Comparison of ENCODE assay signal across 23 cellular contexts in genomic region chr6:7671076-7671475, GRCh38. TPM values are rescaled to one million over a fixed set of nuclear protein-coding genes. Genes with fewer than 3 reads are reported as not detected.
DNase-seq lines count a peak whose midpoint lies in the region; ATAC-seq and TF ChIP-seq lines count a peak whose summit lies in the region.
"Had no signal": no experiment of that assay in that cellular context is flagged by ENCODE, and none has a peak within 500 bp of the region (broad histone marks: within the 10 kb centered on the region; RNA-seq: fewer than 3 reads in every experiment).

No MANE protein-coding gene starts in this region.

- intact Hi-C loops in esophagus muscularis mucosa (cut with DNase I), result no loop called here

- H3K36me3 ChIP-seq in BE2C (no peaks in the 10 kb centered on the region), esophagus muscularis mucosa (no peaks in the 10 kb centered on the region)
- H3K36me3 ChIP-seq: pancreas, transverse colon had no signal

- H3K4me3 ChIP-seq in skin epidermis (no peak overlapping the region), BE2C (ENCODE audit: low read depth, low read length) (no peak overlapping the region), esophagus muscularis mucosa (no peak overlapping the region)
- H3K4me3 ChIP-seq: pancreas, transverse colon had no signal

- TF ChIP-seq CTCF in BE2C (IDR thresholded peaks at IDR 0.05; ENCODE audit: low read depth, low read length) (no peak), esophagus muscularis mucosa (IDR thresholded peaks at IDR 0.05) (no peak)

- TF ChIP-seq EP300 in esophagus muscularis mucosa (IDR thresholded peaks at IDR 0.05), result no peak

- H3K27ac ChIP-seq in skin epidermis (peak overlapping the region in 12 of 21 experiments; percentile 7 to 84 (median 57)), esophagus muscularis mucosa (replicated peaks in 1 of 4) (no peak overlapping the region)
- H3K27ac ChIP-seq: pancreas, transverse colon had no signal

- WGBS in esophagus muscularis mucosa, result 65% methylated on average over 7 of the region's 7 CpGs

- H3K27me3 ChIP-seq in BE2C, result peaks cover 11% of the 10 kb centered on the region; the same call in 1 of the 2 replicates
- H3K27me3 ChIP-seq in esophagus muscularis mucosa, result peaks cover 0 to 22% (median 0%) of the 10 kb centered on the region in 4 donors
- H3K27me3 ChIP-seq: pancreas had no signal

- H3K4me1 ChIP-seq in BE2C, result no peaks in the 10 kb centered on the region
- H3K4me1 ChIP-seq in esophagus muscularis mucosa, result peaks cover 5 to 18% (median 11%) of the 10 kb centered on the region in 4 donors
- H3K4me1 ChIP-seq: pancreas had no signal

- ATAC-seq in left lobe of liver, result no peak
- ATAC-seq: activated CD4-positive, CD25-positive, alpha-beta regulatory T cell treated with anti-CD3 and anti-CD28 coated beads, Interleukin-2, amount 50 U/mL, for 24 hours; left ventricle myocardium superior; Right ventricle myocardium inferior had no signal

- DNase-seq in GM03348 (ENCODE audit: low spot score) (peak; percentile 66), RPMI7951 (ENCODE audit: low read depth) (peak; percentile 54), fibroblast of gingiva (ENCODE audit: low read depth) (peak; percentile 82), BE2C (no peak), GOT3 (lab: John Stamatoyannopoulos, UW) (no peak), left lobe of liver (ENCODE audit: low spot score) (no peak), esophagus muscularis mucosa (ENCODE audit: extremely low spot score) (no peak)
- DNase-seq: activated gamma-delta T cell; anterior cingulate cortex; CD4-positive, alpha-beta T cell; dermis blood vessel endothelial cell; left ventricle myocardium superior; NCI-H146; NCI-H345; NK-92 treated with Interleukin-12 subunit alpha and Interleukin-12 subunit beta, amount 100 ng/mL, for 24 hours; pancreas; small intestine; T-helper 2 cell; transverse colon had no signal

- H3K9me3 ChIP-seq in BE2C (no peaks in the 10 kb centered on the region; the same call in 1 of the 2 replicates), esophagus muscularis mucosa (no peaks in the 10 kb centered on the region)
- H3K9me3 ChIP-seq: pancreas, transverse colon had no signal

- TF ChIP-seq POLR2A in esophagus muscularis mucosa (IDR thresholded peaks at IDR 0.05; ENCODE audit: low read depth), result no peak

RNA-seq across cellular contexts. Expression of gene BMP6, which starts 54.8 kb away (rescaled TPM):
- not detected in 2 replicates for total RNA-seq in RPMI7951 (2014; rRNA removed; shearing (Covaris generic))
- polyA plus RNA-seq in BE2C (2012; ENCODE audit: insufficient read depth, insufficient read length, low read depth), result not detected
- total RNA-seq in left lobe of liver, result 3.6 TPM
- total RNA-seq in esophagus muscularis mucosa, result 10 to 100 TPM in 1 of 4 donors, 1 to 10 TPM in 3; 5.1 to 10.0 (median 6.9) TPM
- total RNA-seq: CD4-positive, alpha-beta T cell; HT-29 had no signal

Comparison
In these comparisons a context has a peak if more than half of its experiments do, and no peak if none do; other contexts are left out.
1. DNase-seq: peak in GM03348 (single experiment), RPMI7951 (single experiment) and fibroblast of gingiva (single experiment); none in BE2C (single experiment), GOT3 (single experiment), left lobe of liver (single experiment) and esophagus muscularis mucosa (single experiment).
2. H3K27ac ChIP-seq: peak in skin epidermis (12 of 21); none in esophagus muscularis mucosa (0 of 4).